In genomic region chr10:100348389-100348927, GRCh38 we compare ENCODE assay signal across 9 cellular contexts. TPM values are rescaled to one million over a fixed set of nuclear protein-coding genes. Genes with fewer than 3 reads are reported as not detected.
DNase-seq lines count a peak whose midpoint lies in the region; ATAC-seq and TF ChIP-seq lines count a peak whose summit lies in the region.
"Had no signal": no experiment of that assay in that cellular context is flagged by ENCODE, and none has a peak within 500 bp of the region (broad histone marks: within the 10 kb centered on the region; RNA-seq: fewer than 3 reads in every experiment).

No MANE protein-coding gene starts in this region.

- peak overlapping the region; percentile 100 for H3K4me3 Mint-ChIP-seq in T-helper 1 cell treated with Interleukin-12 subunit alpha and Interleukin-12 subunit beta and Interleukin-4 antibody, amounts not matched to agents 30 μg/mL and 1 μg/mL, for 36 hours
- peak overlapping the region; percentile 87 for H3K4me3 Mint-ChIP-seq in activated CD4-positive, alpha-beta memory T cell treated with anti-CD3 and anti-CD28 coated beads for 36 hours

- TF ChIP-seq CTCF in foreskin keratinocyte (conservative IDR thresholded peaks at IDR 0.05) (no peak), smooth muscle cell (IDR thresholded peaks at IDR 0.05; ENCODE audit: borderline replicate concordance, insufficient read depth, poor library complexity, severe bottlenecking) (no peak)

- 32% methylated on average over 3 of the region's 3 CpGs for WGBS in smooth muscle cell (ENCODE audit: low lambda C conversion rate)

- peak overlapping the region; percentile 78 for H3K9ac ChIP-seq in smooth muscle cell (ENCODE audit: low read depth)

- no peaks in the 10 kb centered on the region for H3K27me3 ChIP-seq in foreskin keratinocyte
- no peaks in the 10 kb centered on the region for H3K27me3 ChIP-seq in smooth muscle cell (ENCODE audit: low read depth)

- peaks cover 63% of the 10 kb centered on the region for H3K4me1 Mint-ChIP-seq in T-helper 1 cell treated with Interleukin-12 subunit alpha and Interleukin-12 subunit beta and Interleukin-4 antibody, amounts not matched to agents 30 μg/mL and 1 μg/mL, for 36 hours (ENCODE audit: low read depth)
- peaks cover 39% of the 10 kb centered on the region for H3K4me1 Mint-ChIP-seq in activated CD4-positive, alpha-beta memory T cell treated with anti-CD3 and anti-CD28 coated beads for 36 hours (ENCODE audit: low read depth)

- DNase-seq in T-helper 1 cell (no peak), foreskin keratinocyte (no peak), smooth muscle cell (lab: John Stamatoyannopoulos, UW; ENCODE audit: unreplicated experiment) (no peak), NCI-H2227 (lab: John Stamatoyannopoulos, UW; ENCODE audit: unreplicated experiment) (no peak)
- DNase-seq in activated CD4-positive, alpha-beta memory T cell treated with anti-CD3 and anti-CD28 coated beads for 36 hours = no peak
- no peak for DNase-seq in stimulated activated CD4-positive, alpha-beta T cell treated with anti-CD3 and anti-CD28 coated beads, Interleukin-15, amount 100 ng/mL, for 24 hours
- DNase-seq: NCI-H446 had no signal

- H3K27ac Mint-ChIP-seq in T-helper 1 cell treated with Interleukin-12 subunit alpha and Interleukin-12 subunit beta and Interleukin-4 antibody, amounts not matched to agents 30 μg/mL and 1 μg/mL, for 36 hours = peak overlapping the region; percentile 88
- peak overlapping the region; percentile 44 for H3K27ac Mint-ChIP-seq in activated CD4-positive, alpha-beta memory T cell treated with anti-CD3 and anti-CD28 coated beads for 36 hours

- no peaks in the 10 kb centered on the region for H3K9me3 Mint-ChIP-seq in T-helper 1 cell treated with Interleukin-12 subunit alpha and Interleukin-12 subunit beta and Interleukin-4 antibody, amounts not matched to agents 30 μg/mL and 1 μg/mL, for 36 hours
- H3K9me3 Mint-ChIP-seq in activated CD4-positive, alpha-beta memory T cell treated with anti-CD3 and anti-CD28 coated beads for 36 hours = no peaks in the 10 kb centered on the region

- peaks cover 5% of the 10 kb centered on the region for H3K36me3 ChIP-seq in smooth muscle cell (ENCODE audit: low read depth)

- H2AFZ ChIP-seq in smooth muscle cell (ENCODE audit: low read depth) = no peak overlapping the region

- POLR2A ChIA-PET in activated CD4-positive, alpha-beta memory T cell treated with anti-CD3 and anti-CD28 coated beads for 36 hours (lab: Charles Lee) = interaction anchor here (0.9 to 6.7 kb wide), 3 partner anchors 17 to 26 kb away, joined by 3 to 74 read pairs (median 43); no protein-coding TSS in a partner anchor

- no peak for ATAC-seq in foreskin keratinocyte
- no peak for ATAC-seq in GM21447 (IDR thresholded peaks at IDR 0.05; ENCODE audit: unreplicated experiment)

- H3K9me3 ChIP-seq in smooth muscle cell (replicated peaks; ENCODE audit: low read depth) = no peaks in the 10 kb centered on the region

- H3K27ac ChIP-seq in foreskin keratinocyte (peak overlapping the region; percentile 81), smooth muscle cell (ENCODE audit: low read depth) (peak overlapping the region; percentile 6)

- no peaks in the 10 kb centered on the region for H3K27me3 Mint-ChIP-seq in T-helper 1 cell treated with Interleukin-12 subunit alpha and Interleukin-12 subunit beta and Interleukin-4 antibody, amounts not matched to agents 30 μg/mL and 1 μg/mL, for 36 hours (ENCODE audit: low read depth)
- H3K27me3 Mint-ChIP-seq in activated CD4-positive, alpha-beta memory T cell treated with anti-CD3 and anti-CD28 coated beads for 36 hours = peaks cover 2% of the 10 kb centered on the region

- intact Hi-C loops in activated CD4-positive, alpha-beta memory T cell treated with anti-CD3 and anti-CD28 coated beads for 36 hours (cut with micrococcal nuclease) = no loop called here

- peaks cover 62% of the 10 kb centered on the region for H4K20me1 ChIP-seq in smooth muscle cell (ENCODE audit: low read depth)

- H3K4me2 ChIP-seq in smooth muscle cell = peak overlapping the region; percentile 96

- H3F3A ChIP-seq in smooth muscle cell (ENCODE audit: low read depth) = peaks cover 27% of the 10 kb centered on the region

- H3K4me1 ChIP-seq in foreskin keratinocyte = peaks cover 27% of the 10 kb centered on the region
- peaks cover 45% of the 10 kb centered on the region for H3K4me1 ChIP-seq in smooth muscle cell (ENCODE audit: low read depth)

- CTCF ChIA-PET in activated CD4-positive, alpha-beta memory T cell treated with anti-CD3 and anti-CD28 coated beads for 36 hours (lab: Charles Lee) = interaction anchor here (1.1 to 17.3 kb wide), 7 partner anchors 8 to 170 kb away, joined by 3 to 288 read pairs (median 17); no protein-coding TSS in a partner anchor

- H3K4me3 ChIP-seq in smooth muscle cell = peak overlapping the region; percentile 84

- peaks cover 64% of the 10 kb centered on the region for H3K79me2 ChIP-seq in smooth muscle cell (ENCODE audit: low read depth)

- H3K36me3 Mint-ChIP-seq in T-helper 1 cell treated with Interleukin-12 subunit alpha and Interleukin-12 subunit beta and Interleukin-4 antibody, amounts not matched to agents 30 μg/mL and 1 μg/mL, for 36 hours (ENCODE audit: low read depth) = peaks cover 50% of the 10 kb centered on the region
- peaks cover 59% of the 10 kb centered on the region for H3K36me3 Mint-ChIP-seq in activated CD4-positive, alpha-beta memory T cell treated with anti-CD3 and anti-CD28 coated beads for 36 hours

RNA-seq across cellular contexts. Expression of gene SCD, which starts 1.4 kb away (rescaled TPM):
- 100 to 1,000 TPM; 156 to 158 TPM for total RNA-seq in activated CD4-positive, alpha-beta memory T cell treated with anti-CD3 and anti-CD28 coated beads for 36 hours
- total RNA-seq in foreskin keratinocyte (1,312 and 1,467 TPM in 2 replicates), smooth muscle cell (306 and 316 TPM in 2 replicates)
- polyA plus RNA-seq in foreskin keratinocyte (579 and 619 TPM in 2 replicates), smooth muscle cell (157 and 183 TPM in 2 replicates)

RNA-seq across cellular contexts. Expression of gene PKD2L1, which starts 18.4 kb away (rescaled TPM):
- total RNA-seq in activated CD4-positive, alpha-beta memory T cell treated with anti-CD3 and anti-CD28 coated beads for 36 hours = not detected
- total RNA-seq in foreskin keratinocyte (not detected in 2 replicates), smooth muscle cell (not detected in 2 replicates)
- polyA plus RNA-seq in foreskin keratinocyte (not detected in 2 replicates), smooth muscle cell (not detected in 2 replicates)
